ENCODE assay signal across 26 cellular contexts in genomic region chr2:233256048-233256447, GRCh38. TPM values are rescaled to one million over a fixed set of nuclear protein-coding genes. Genes with fewer than 3 reads are reported as not detected.
"Had no signal": no experiment of that assay in that cellular context is flagged by ENCODE, and none has a peak within 500 bp of the region (broad histone marks: within the 10 kb centered on the region; RNA-seq: fewer than 3 reads in every experiment).

No MANE protein-coding gene starts in this region.

- H2AFZ ChIP-seq: neural progenitor cell had no signal

- H3K9me3 Mint-ChIP-seq: activated CD8-positive, alpha-beta T cell treated with anti-CD3 and anti-CD28 coated beads for 36 hours; activated T-helper 1 cell treated with anti-CD3 and anti-CD28 coated beads, Interleukin-12 subunit alpha, Interleukin-12 subunit beta, Interleukin-2, Interleukin-4 antibody, amounts not matched to agents 30 ng/mL and 10 ng/mL and 1 ng/mL, durations not matched to agents 14 hours and 24 hours and 36 hours; effector memory CD8-positive, alpha-beta T cell; mesothelial cell of epicardium; neural progenitor cell; stimulated activated memory B cell treated with anti-CD40 and anti-IgM and Interleukin-4, amounts not matched to agents 10 μg/mL and 1 μg/mL and 100 μg/mL, for 72 hours had no signal

- H3K27ac ChIP-seq: epithelial cell of prostate, heart right ventricle, neural progenitor cell, pancreas, tibial artery, VCaP had no signal

- H3K27ac Mint-ChIP-seq: mesothelial cell of epicardium; neural progenitor cell; stimulated activated memory B cell treated with anti-CD40 and anti-IgM and Interleukin-4, amounts not matched to agents 10 μg/mL and 1 μg/mL and 100 μg/mL, for 72 hours had no signal

- DNase-seq: activated CD8-positive, alpha-beta T cell treated with anti-CD3 and anti-CD28 coated beads for 36 hours; activated naive CD4-positive, alpha-beta T cell; dermis blood vessel endothelial cell; effector memory CD8-positive, alpha-beta T cell; heart right ventricle; left cardiac atrium; pancreas; stimulated activated CD4-positive, alpha-beta T cell treated with anti-CD3 and anti-CD28 coated beads, Interleukin-12 subunit alpha, Interleukin-12 subunit beta, amount 100 ng/mL, for 4 hours; stimulated activated CD4-positive, alpha-beta T cell treated with anti-CD3 and anti-CD28 coated beads, Interleukin-2, amount 100 ng/mL, for 24 hours; T-helper 9 cell; tibial artery; uterus had no signal

- H3K9ac ChIP-seq: neural progenitor cell had no signal

- H3K27me3 ChIP-seq: heart right ventricle, neural progenitor cell, pancreas, tibial artery, uterus had no signal

- FAIRE-seq: astrocyte, bronchial epithelial cell, frontal cortex, pancreas had no signal

- H3K9me3 ChIP-seq: heart right ventricle, pancreas, tibial artery, uterus had no signal

- H3K4me3 Mint-ChIP-seq: activated CD8-positive, alpha-beta T cell treated with anti-CD3 and anti-CD28 coated beads for 36 hours; mesothelial cell of epicardium; neural progenitor cell; stimulated activated memory B cell treated with anti-CD40 and anti-IgM and Interleukin-4, amounts not matched to agents 10 μg/mL and 1 μg/mL and 100 μg/mL, for 72 hours had no signal

- H3K36me3 ChIP-seq: neural progenitor cell, uterus had no signal

- H3K4me2 ChIP-seq: neural progenitor cell had no signal

- H3K27me3 Mint-ChIP-seq: activated CD8-positive, alpha-beta T cell treated with anti-CD3 and anti-CD28 coated beads for 36 hours; effector memory CD8-positive, alpha-beta T cell; stimulated activated memory B cell treated with anti-CD40 and anti-IgM and Interleukin-4, amounts not matched to agents 10 μg/mL and 1 μg/mL and 100 μg/mL, for 72 hours had no signal

- ATAC-seq: activated CD8-positive, alpha-beta T cell treated with anti-CD3 and anti-CD28 coated beads for 36 hours; effector memory CD8-positive, alpha-beta T cell; heart right ventricle; left cardiac atrium; pancreas; stimulated activated memory B cell treated with anti-CD40 and anti-IgM and Interleukin-4, amounts not matched to agents 10 μg/mL and 1 μg/mL and 100 μg/mL, for 72 hours had no signal

- H3K4me3 ChIP-seq: heart right ventricle, lung, neural progenitor cell, pancreas, tibial artery, uterus had no signal

RNA-seq across cellular contexts. Expression of gene SAG, which starts 51.6 kb away (rescaled TPM):
- total RNA-seq: activated CD8-positive, alpha-beta T cell treated with anti-CD3 and anti-CD28 coated beads for 36 hours; astrocyte; bronchial epithelial cell; chondrocyte; dermis blood vessel endothelial cell; fibroblast of lung; heart right ventricle; left cardiac atrium; mesothelial cell of epicardium; myocyte; pancreas; subcutaneous adipose tissue had no signal
- polyA plus RNA-seq: fibroblast of lung, heart right ventricle, pancreas had no signal
